Comparison of ENCODE assay signal across 1 cellular context in genomic region chr11:69774354-69775162, GRCh38.
TF ChIP-seq lines count a peak whose summit lies in the region.

No MANE protein-coding gene starts in this region.

TF ChIP-seq in GM12878, 131 proteins besides CTCF, POLR2A, EP300 and RAD21:
- TF ChIP-seq, protein P1, sequence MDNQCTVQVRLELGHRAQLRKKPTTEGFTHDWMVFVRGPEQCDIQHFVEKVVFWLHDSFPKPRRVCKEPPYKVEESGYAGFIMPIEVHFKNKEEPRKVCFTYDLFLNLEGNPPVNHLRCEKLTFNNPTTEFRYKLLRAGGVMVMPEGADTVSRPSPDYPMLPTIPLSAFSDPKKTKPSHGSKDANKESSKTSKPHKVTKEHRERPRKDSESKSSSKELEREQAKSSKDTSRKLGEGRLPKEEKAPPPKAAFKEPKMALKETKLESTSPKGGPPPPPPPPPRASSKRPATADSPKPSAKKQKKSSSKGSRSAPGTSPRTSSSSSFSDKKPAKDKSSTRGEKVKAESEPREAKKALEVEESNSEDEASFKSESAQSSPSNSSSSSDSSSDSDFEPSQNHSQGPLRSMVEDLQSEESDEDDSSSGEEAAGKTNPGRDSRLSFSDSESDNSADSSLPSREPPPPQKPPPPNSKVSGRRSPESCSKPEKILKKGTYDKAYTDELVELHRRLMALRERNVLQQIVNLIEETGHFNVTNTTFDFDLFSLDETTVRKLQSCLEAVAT (IDR thresholded peaks at IDR 0.05): no peak
- TF ChIP-seq RUNX3 (IDR thresholded peaks at IDR 0.05; ENCODE audit: low read length) (no peak), TARDBP (IDR thresholded peaks at IDR 0.05; ENCODE audit: borderline replicate concordance) (no peak), ZNF207 (IDR thresholded peaks at IDR 0.05; ENCODE audit: borderline replicate concordance) (no peak), GATAD2B (conservative IDR thresholded peaks at IDR 0.05; ENCODE audit: low read depth) (no peak), HDAC6 (IDR thresholded peaks at IDR 0.05; ENCODE audit: unreplicated experiment) (peak; percentile 55), IRF4 (IDR thresholded peaks at IDR 0.05; ENCODE audit: low read depth, low read length) (no peak)
